8 cellular contexts compared by ENCODE assay signal in genomic region chr12:110590806-110591326, GRCh38. TPM values are rescaled to one million over a fixed set of nuclear protein-coding genes. Genes with fewer than 3 reads are reported as not detected.
DNase-seq lines count a peak whose midpoint lies in the region; ATAC-seq and TF ChIP-seq lines count a peak whose summit lies in the region.

No MANE protein-coding gene starts in this region.

- no peaks in the 10 kb centered on the region for H3K27me3 ChIP-seq in foreskin keratinocyte

- H3K27ac ChIP-seq in foreskin keratinocyte, result no peak overlapping the region

- no peaks in the 10 kb centered on the region for H3K9me3 Mint-ChIP-seq in nephron

- H3K4me1 Mint-ChIP-seq in nephron, result peaks cover 12% of the 10 kb centered on the region

- H3K27ac Mint-ChIP-seq in nephron, result peak overlapping the region in 2 of 3 experiments; percentile 30 to 91

- ATAC-seq in GM21723 (IDR thresholded peaks at IDR 0.05; ENCODE audit: unreplicated experiment) (peak; percentile 76), foreskin keratinocyte (no peak)

- DNase-seq in GM03348 (ENCODE audit: low spot score), result peak; percentile 30
- DNase-seq in NOMO-1 treated with DMSO at 0.1 percent for 48 hours (lab: John Stamatoyannopoulos, UW; ENCODE audit: unreplicated experiment), result peak; percentile 99
- DNase-seq in dermis microvascular lymphatic vessel endothelial cell (ENCODE audit: low read depth in 2 of 2), result peak; percentile 4 to 36
- DNase-seq in activated effector memory CD4-positive, alpha-beta T cell treated with anti-CD3 and anti-CD28 coated beads, Interleukin-2, amount 50 U/mL, for 16 hours, result no peak
- no peak for DNase-seq in GOT3 (lab: John Stamatoyannopoulos, UW)
- DNase-seq in foreskin keratinocyte, result no peak

- peaks cover 7% of the 10 kb centered on the region for H3K27me3 Mint-ChIP-seq in nephron (ENCODE audit: low read depth)

- H3K4me3 Mint-ChIP-seq in nephron, result no peak overlapping the region

- TF ChIP-seq CTCF in nephron (IDR thresholded peaks at IDR 0.05; ENCODE audit: unreplicated experiment in 3 of 3), result no peak
- no peak for TF ChIP-seq CTCF in foreskin keratinocyte (conservative IDR thresholded peaks at IDR 0.05)

- H3K36me3 Mint-ChIP-seq in nephron (ENCODE audit: low read depth), result no peaks in the 10 kb centered on the region

- H3K4me1 ChIP-seq in foreskin keratinocyte, result no peaks in the 10 kb centered on the region

RNA-seq across cellular contexts. Expression of gene PPTC7, which starts 7.7 kb away (rescaled TPM):
- total RNA-seq in dermis microvascular lymphatic vessel endothelial cell, result 6.0 and 9.5 TPM in 2 replicates
- total RNA-seq in foreskin keratinocyte, result 26.6 and 27.2 TPM in 2 replicates
- polyA plus RNA-seq in foreskin keratinocyte, result 9.6 and 12.0 TPM in 2 replicates

RNA-seq across cellular contexts. Expression of gene TCTN1, which starts 23.1 kb away (rescaled TPM):
- total RNA-seq in dermis microvascular lymphatic vessel endothelial cell (7.6 and 11.0 TPM in 2 replicates), foreskin keratinocyte (21.4 and 22.7 TPM in 2 replicates)
- 18.2 and 21.6 TPM in 2 replicates for polyA plus RNA-seq in foreskin keratinocyte

Comparison
In these comparisons a context has a peak if more than half of its experiments do, and no peak if none do; other contexts are left out.
1. DNase-seq: peak in GM03348 (single experiment), NOMO-1 treated with DMSO at 0.1 percent for 48 hours (single experiment) and dermis microvascular lymphatic vessel endothelial cell (2 of 2); none in activated effector memory CD4-positive, alpha-beta T cell treated with anti-CD3 and anti-CD28 coated beads, Interleukin-2, amount 50 U/mL, for 16 hours (single experiment), GOT3 (single experiment) and foreskin keratinocyte (0 of 2).